ENCODE assay signal across 22 cellular contexts in genomic region chr2:171393487-171393886, GRCh38.
"Had no signal": no experiment of that assay in that cellular context is flagged by ENCODE, and none has a peak within 500 bp of the region (broad histone marks: within the 10 kb centered on the region; RNA-seq: fewer than 3 reads in every experiment).

No MANE protein-coding gene starts in this region.

- H3K4me3 ChIP-seq: heart left ventricle, spleen, testis, tibial nerve, upper lobe of right lung, vagina had no signal

- ATAC-seq: esophagus mucosa; heart left ventricle; naive thymus-derived CD4-positive, alpha-beta T cell; sciatic nerve; stimulated activated memory B cell treated with anti-CD40 and anti-IgM and Interleukin-4, amounts not matched to agents 10 μg/mL and 1 μg/mL and 100 μg/mL, for 72 hours; upper lobe of right lung had no signal

- H3K4me3 Mint-ChIP-seq: naive thymus-derived CD4-positive, alpha-beta T cell; nephron progenitor cell; stimulated activated memory B cell treated with anti-CD40 and anti-IgM and Interleukin-4, amounts not matched to agents 10 μg/mL and 1 μg/mL and 100 μg/mL, for 72 hours; stimulated activated naive CD8-positive, alpha-beta T cell treated with anti-CD3 and anti-CD28 coated beads, Interleukin-15, Interleukin-2, amounts not matched to agents 100 ng/mL and 50 ng/mL, for 24 hours had no signal

- H3K4me1 ChIP-seq: testis, tibial nerve, vagina had no signal

- H3K36me3 ChIP-seq: heart left ventricle, neutrophil, spleen, tibial nerve, upper lobe of right lung, vagina had no signal

- DNase-seq: effector memory CD4-positive, alpha-beta T cell; heart left ventricle; hippocampal formation; kidney glomerular epithelial cell; mesendoderm; naive thymus-derived CD4-positive, alpha-beta T cell; nephron progenitor cell; spleen; stimulated activated CD4-positive, alpha-beta T cell treated with anti-CD3 and anti-CD28 coated beads, Interleukin-15, amount 100 ng/mL, for 24 hours; stimulated activated CD4-positive, alpha-beta T cell treated with anti-CD3 and anti-CD28 coated beads, Interleukin-1b, Interleukin-23, amount 100 ng/mL, for 48 hours; stimulated activated CD4-positive, alpha-beta T cell treated with anti-CD3 and anti-CD28 coated beads, Interleukin-4, amount 100 ng/mL, for 24 hours; testis; upper lobe of right lung had no signal

- FAIRE-seq: endometrium, frontal cortex had no signal

- H3K27me3 Mint-ChIP-seq: naive thymus-derived CD4-positive, alpha-beta T cell; stimulated activated memory B cell treated with anti-CD40 and anti-IgM and Interleukin-4, amounts not matched to agents 10 μg/mL and 1 μg/mL and 100 μg/mL, for 72 hours; stimulated activated naive CD8-positive, alpha-beta T cell treated with anti-CD3 and anti-CD28 coated beads, Interleukin-15, Interleukin-2, amounts not matched to agents 100 ng/mL and 50 ng/mL, for 24 hours had no signal

- H3K9me3 Mint-ChIP-seq: stimulated activated naive CD8-positive, alpha-beta T cell treated with anti-CD3 and anti-CD28 coated beads, Interleukin-15, Interleukin-2, amounts not matched to agents 100 ng/mL and 50 ng/mL, for 24 hours had no signal

- H3K27ac Mint-ChIP-seq: nephron progenitor cell; stimulated activated memory B cell treated with anti-CD40 and anti-IgM and Interleukin-4, amounts not matched to agents 10 μg/mL and 1 μg/mL and 100 μg/mL, for 72 hours; stimulated activated naive CD8-positive, alpha-beta T cell treated with anti-CD3 and anti-CD28 coated beads, Interleukin-15, Interleukin-2, amounts not matched to agents 100 ng/mL and 50 ng/mL, for 24 hours had no signal

- H3K27me3 ChIP-seq: heart left ventricle, neutrophil, spleen, testis, tibial nerve, upper lobe of right lung, vagina had no signal

- H3K27ac ChIP-seq: heart left ventricle, neutrophil, spleen, testis, tibial nerve, upper lobe of right lung, vagina had no signal

- H3K9me3 ChIP-seq: neutrophil, spleen, testis, upper lobe of right lung, vagina had no signal
